ENCODE assay signal across 1 cellular context in genomic region chr7:22786290-22786932, GRCh38.
A peak's percentile ranks its signal among the peaks of the same experiment; 100 is the strongest.
TF ChIP-seq lines count a peak whose summit lies in the region.

No MANE protein-coding gene starts in this region.

TF ChIP-seq in HepG2, 621 proteins besides CTCF, POLR2A, EP300 and RAD21 (continued from another document and continues in another):
- TF ChIP-seq TRAFD1 (CRISPR knock-in tag; IDR thresholded peaks at IDR 0.05; ENCODE audit: borderline replicate concordance) (no peak), ZNF44 (CRISPR knock-in tag; IDR thresholded peaks at IDR 0.05) (no peak), ZNF431 (CRISPR knock-in tag; IDR thresholded peaks at IDR 0.05; ENCODE audit: borderline replicate concordance, low read depth) (no peak; the same call in 1 of the 2 replicates), ZNF3 (CRISPR knock-in tag; IDR thresholded peaks at IDR 0.05) (no peak), NFE2L1 (CRISPR knock-in tag; IDR thresholded peaks at IDR 0.05; ENCODE audit: borderline replicate concordance) (no peak), ONECUT2 (CRISPR knock-in tag; IDR thresholded peaks at IDR 0.05) (no peak), ZNF703 (CRISPR knock-in tag; IDR thresholded peaks at IDR 0.05; ENCODE audit: borderline replicate concordance) (no peak), NR3C1 (CRISPR knock-in tag; IDR thresholded peaks at IDR 0.05) (no peak), NFE2 (CRISPR knock-in tag; IDR thresholded peaks at IDR 0.05) (no peak), ZNF503 (CRISPR knock-in tag; IDR thresholded peaks at IDR 0.05) (peak; percentile 88), ZNF788 (CRISPR knock-in tag; IDR thresholded peaks at IDR 0.05; ENCODE audit: borderline replicate concordance) (peak; percentile 84; the same call in 1 of the 2 replicates), ZNF563 (CRISPR knock-in tag; IDR thresholded peaks at IDR 0.05) (no peak), TGIF2 (CRISPR knock-in tag; IDR thresholded peaks at IDR 0.05) (no peak), DMAP1 (CRISPR knock-in tag; IDR thresholded peaks at IDR 0.05) (peak; percentile 49; the same call in 1 of the 2 replicates), ZNF24 (IDR thresholded peaks at IDR 0.05) (no peak), ZNF17 (CRISPR knock-in tag; IDR thresholded peaks at IDR 0.05) (no peak), PRMT3 (CRISPR knock-in tag; IDR thresholded peaks at IDR 0.05; ENCODE audit: borderline replicate concordance, low read depth) (no peak), KLF6 (CRISPR knock-in tag; IDR thresholded peaks at IDR 0.05) (0 out of 2 replicates have a peak, but pooled peaks have one; percentile 44), HNRNPUL1 (IDR thresholded peaks at IDR 0.05; ENCODE audit: low read depth, low read length) (no peak), SALL2 (CRISPR knock-in tag; IDR thresholded peaks at IDR 0.05) (no peak), ARNTL (CRISPR knock-in tag; IDR thresholded peaks at IDR 0.05) (no peak), SCMH1 (CRISPR knock-in tag; IDR thresholded peaks at IDR 0.05; ENCODE audit: borderline replicate concordance) (no peak), ZNF407 (CRISPR knock-in tag; IDR thresholded peaks at IDR 0.05; ENCODE audit: not compliant biosample characterization) (no peak), EZH2 (conservative IDR thresholded peaks at IDR 0.05; ENCODE audit: low read depth, low read length) (no peak), ZNF660 (CRISPR knock-in tag; IDR thresholded peaks at IDR 0.05; ENCODE audit: borderline replicate concordance, low read depth) (no peak), DR1 (CRISPR knock-in tag; IDR thresholded peaks at IDR 0.05) (no peak)
- TF ChIP-seq, protein P1, sequence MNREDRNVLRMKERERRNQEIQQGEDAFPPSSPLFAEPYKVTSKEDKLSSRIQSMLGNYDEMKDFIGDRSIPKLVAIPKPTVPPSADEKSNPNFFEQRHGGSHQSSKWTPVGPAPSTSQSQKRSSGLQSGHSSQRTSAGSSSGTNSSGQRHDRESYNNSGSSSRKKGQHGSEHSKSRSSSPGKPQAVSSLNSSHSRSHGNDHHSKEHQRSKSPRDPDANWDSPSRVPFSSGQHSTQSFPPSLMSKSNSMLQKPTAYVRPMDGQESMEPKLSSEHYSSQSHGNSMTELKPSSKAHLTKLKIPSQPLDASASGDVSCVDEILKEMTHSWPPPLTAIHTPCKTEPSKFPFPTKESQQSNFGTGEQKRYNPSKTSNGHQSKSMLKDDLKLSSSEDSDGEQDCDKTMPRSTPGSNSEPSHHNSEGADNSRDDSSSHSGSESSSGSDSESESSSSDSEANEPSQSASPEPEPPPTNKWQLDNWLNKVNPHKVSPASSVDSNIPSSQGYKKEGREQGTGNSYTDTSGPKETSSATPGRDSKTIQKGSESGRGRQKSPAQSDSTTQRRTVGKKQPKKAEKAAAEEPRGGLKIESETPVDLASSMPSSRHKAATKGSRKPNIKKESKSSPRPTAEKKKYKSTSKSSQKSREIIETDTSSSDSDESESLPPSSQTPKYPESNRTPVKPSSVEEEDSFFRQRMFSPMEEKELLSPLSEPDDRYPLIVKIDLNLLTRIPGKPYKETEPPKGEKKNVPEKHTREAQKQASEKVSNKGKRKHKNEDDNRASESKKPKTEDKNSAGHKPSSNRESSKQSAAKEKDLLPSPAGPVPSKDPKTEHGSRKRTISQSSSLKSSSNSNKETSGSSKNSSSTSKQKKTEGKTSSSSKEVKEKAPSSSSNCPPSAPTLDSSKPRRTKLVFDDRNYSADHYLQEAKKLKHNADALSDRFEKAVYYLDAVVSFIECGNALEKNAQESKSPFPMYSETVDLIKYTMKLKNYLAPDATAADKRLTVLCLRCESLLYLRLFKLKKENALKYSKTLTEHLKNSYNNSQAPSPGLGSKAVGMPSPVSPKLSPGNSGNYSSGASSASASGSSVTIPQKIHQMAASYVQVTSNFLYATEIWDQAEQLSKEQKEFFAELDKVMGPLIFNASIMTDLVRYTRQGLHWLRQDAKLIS (CRISPR knock-in tag; IDR thresholded peaks at IDR 0.05): no peak
- TF ChIP-seq, protein P2, sequence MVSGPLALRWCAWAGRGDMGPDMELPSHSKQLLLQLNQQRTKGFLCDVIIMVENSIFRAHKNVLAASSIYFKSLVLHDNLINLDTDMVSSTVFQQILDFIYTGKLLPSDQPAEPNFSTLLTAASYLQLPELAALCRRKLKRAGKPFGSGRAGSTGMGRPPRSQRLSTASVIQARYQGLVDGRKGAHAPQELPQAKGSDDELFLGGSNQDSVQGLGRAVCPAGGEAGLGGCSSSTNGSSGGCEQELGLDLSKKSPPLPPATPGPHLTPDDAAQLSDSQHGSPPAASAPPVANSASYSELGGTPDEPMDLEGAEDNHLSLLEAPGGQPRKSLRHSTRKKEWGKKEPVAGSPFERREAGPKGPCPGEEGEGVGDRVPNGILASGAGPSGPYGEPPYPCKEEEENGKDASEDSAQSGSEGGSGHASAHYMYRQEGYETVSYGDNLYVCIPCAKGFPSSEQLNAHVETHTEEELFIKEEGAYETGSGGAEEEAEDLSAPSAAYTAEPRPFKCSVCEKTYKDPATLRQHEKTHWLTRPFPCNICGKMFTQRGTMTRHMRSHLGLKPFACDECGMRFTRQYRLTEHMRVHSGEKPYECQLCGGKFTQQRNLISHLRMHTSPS (CRISPR knock-in tag; IDR thresholded peaks at IDR 0.05; ENCODE audit: low read depth): peak; percentile 41; the same call in 1 of the 2 replicates
- TF ChIP-seq, protein P3, sequence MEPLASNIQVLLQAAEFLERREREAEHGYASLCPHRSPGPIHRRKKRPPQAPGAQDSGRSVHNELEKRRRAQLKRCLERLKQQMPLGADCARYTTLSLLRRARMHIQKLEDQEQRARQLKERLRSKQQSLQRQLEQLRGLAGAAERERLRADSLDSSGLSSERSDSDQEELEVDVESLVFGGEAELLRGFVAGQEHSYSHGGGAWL (CRISPR knock-in tag; IDR thresholded peaks at IDR 0.05): no peak
- TF ChIP-seq, protein P4, sequence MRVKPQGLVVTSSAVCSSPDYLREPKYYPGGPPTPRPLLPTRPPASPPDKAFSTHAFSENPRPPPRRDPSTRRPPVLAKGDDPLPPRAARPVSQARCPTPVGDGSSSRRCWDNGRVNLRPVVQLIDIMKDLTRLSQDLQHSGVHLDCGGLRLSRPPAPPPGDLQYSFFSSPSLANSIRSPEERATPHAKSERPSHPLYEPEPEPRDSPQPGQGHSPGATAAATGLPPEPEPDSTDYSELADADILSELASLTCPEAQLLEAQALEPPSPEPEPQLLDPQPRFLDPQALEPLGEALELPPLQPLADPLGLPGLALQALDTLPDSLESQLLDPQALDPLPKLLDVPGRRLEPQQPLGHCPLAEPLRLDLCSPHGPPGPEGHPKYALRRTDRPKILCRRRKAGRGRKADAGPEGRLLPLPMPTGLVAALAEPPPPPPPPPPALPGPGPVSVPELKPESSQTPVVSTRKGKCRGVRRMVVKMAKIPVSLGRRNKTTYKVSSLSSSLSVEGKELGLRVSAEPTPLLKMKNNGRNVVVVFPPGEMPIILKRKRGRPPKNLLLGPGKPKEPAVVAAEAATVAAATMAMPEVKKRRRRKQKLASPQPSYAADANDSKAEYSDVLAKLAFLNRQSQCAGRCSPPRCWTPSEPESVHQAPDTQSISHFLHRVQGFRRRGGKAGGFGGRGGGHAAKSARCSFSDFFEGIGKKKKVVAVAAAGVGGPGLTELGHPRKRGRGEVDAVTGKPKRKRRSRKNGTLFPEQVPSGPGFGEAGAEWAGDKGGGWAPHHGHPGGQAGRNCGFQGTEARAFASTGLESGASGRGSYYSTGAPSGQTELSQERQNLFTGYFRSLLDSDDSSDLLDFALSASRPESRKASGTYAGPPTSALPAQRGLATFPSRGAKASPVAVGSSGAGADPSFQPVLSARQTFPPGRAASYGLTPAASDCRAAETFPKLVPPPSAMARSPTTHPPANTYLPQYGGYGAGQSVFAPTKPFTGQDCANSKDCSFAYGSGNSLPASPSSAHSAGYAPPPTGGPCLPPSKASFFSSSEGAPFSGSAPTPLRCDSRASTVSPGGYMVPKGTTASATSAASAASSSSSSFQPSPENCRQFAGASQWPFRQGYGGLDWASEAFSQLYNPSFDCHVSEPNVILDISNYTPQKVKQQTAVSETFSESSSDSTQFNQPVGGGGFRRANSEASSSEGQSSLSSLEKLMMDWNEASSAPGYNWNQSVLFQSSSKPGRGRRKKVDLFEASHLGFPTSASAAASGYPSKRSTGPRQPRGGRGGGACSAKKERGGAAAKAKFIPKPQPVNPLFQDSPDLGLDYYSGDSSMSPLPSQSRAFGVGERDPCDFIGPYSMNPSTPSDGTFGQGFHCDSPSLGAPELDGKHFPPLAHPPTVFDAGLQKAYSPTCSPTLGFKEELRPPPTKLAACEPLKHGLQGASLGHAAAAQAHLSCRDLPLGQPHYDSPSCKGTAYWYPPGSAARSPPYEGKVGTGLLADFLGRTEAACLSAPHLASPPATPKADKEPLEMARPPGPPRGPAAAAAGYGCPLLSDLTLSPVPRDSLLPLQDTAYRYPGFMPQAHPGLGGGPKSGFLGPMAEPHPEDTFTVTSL (CRISPR knock-in tag; IDR thresholded peaks at IDR 0.05; ENCODE audit: borderline replicate concordance): peak; percentile 91; the same call in 1 of the 2 replicates
- TF ChIP-seq, protein P5, sequence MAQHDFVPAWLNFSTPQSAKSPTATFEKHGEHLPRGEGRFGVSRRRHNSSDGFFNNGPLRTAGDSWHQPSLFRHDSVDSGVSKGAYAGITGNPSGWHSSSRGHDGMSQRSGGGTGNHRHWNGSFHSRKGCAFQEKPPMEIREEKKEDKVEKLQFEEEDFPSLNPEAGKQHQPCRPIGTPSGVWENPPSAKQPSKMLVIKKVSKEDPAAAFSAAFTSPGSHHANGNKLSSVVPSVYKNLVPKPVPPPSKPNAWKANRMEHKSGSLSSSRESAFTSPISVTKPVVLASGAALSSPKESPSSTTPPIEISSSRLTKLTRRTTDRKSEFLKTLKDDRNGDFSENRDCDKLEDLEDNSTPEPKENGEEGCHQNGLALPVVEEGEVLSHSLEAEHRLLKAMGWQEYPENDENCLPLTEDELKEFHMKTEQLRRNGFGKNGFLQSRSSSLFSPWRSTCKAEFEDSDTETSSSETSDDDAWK (CRISPR knock-in tag; IDR thresholded peaks at IDR 0.05): no peak
